ENCODE assay signal across 20 cellular contexts in the genomic region with DNA sequence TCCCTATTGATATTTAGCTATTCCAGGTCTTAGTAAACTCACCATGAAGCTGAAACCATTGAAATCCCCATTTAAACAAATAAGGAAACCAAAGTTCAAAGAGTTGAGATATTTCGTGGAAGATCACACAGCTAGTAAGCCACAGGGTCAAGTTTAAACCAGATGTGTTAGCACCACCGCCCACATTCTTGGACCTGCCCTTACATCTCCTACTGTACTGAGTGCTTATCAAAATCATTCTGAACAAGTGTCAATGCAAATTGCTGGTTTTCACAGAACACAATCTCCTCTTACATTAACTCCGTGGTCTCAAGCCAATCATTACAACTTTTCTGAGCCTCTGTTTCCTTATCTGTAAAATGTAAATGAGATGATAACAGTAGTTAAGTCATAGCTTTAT.
DNase-seq lines count a peak whose midpoint lies in the region; FAIRE-seq and TF ChIP-seq lines count a peak whose summit lies in the region.
"Had no signal": no experiment of that assay in that cellular context is flagged by ENCODE, and none has a peak within 500 bp of the region (broad histone marks: within the 10 kb centered on the region; RNA-seq: fewer than 3 reads in every experiment).

No MANE protein-coding gene starts in this region.

- H2BK5ac ChIP-seq in mesendoderm (ENCODE audit: low read length) = no peak overlapping the region

- H2BK120ac ChIP-seq in mesendoderm (ENCODE audit: low read depth, low read length) = no peak overlapping the region

- no peak overlapping the region for H4K5ac ChIP-seq in mesendoderm (ENCODE audit: low read length)

- H3K79me2 ChIP-seq in mesendoderm (ENCODE audit: control insufficient read depth, insufficient read depth, low read length) = no peaks in the 10 kb centered on the region

- no CpG with 5 or more reads among the region's 3 CpGs for WGBS in mesendoderm (ENCODE audit: extremely low coverage, insufficient coverage, low lambda C conversion rate)

- no peak overlapping the region for H3K56ac ChIP-seq in mesendoderm (ENCODE audit: low read length)

- peaks cover 6% of the 10 kb centered on the region for H3K4me1 ChIP-seq in mesendoderm (ENCODE audit: control insufficient read depth, low read depth, low read length)

- no peaks in the 10 kb centered on the region for H3K27me3 ChIP-seq in bronchial epithelial cell (ENCODE audit: control insufficient read depth, insufficient read depth, low read length)
- H3K27me3 ChIP-seq in mesendoderm (ENCODE audit: insufficient read depth, low read length, poor library complexity) = no peaks in the 10 kb centered on the region
- H3K27me3 ChIP-seq: BLaER1 treated with 17β-estradiol and CSF1 and Interleukin-3, amounts not matched to agents 10 nM and 100 nM had no signal

- peak in 2 of 3 experiments; percentile 27 to 75 for DNase-seq in NCI-H1417 (lab: John Stamatoyannopoulos, UW)
- no peak for DNase-seq in NCI-H1417 treated with DMSO at 0.1 percent for 48 hours (lab: John Stamatoyannopoulos, UW)
- peak; percentile 5 for DNase-seq in OCI-M1 (lab: John Stamatoyannopoulos, UW)
- peak; percentile 62 for DNase-seq in bronchial epithelial cell (ENCODE audit: low read depth)
- peak; percentile 88 for DNase-seq in mesendoderm
- no peak for DNase-seq in iPS-NIHi7 (ENCODE audit: extremely low spot score)
- no peak for DNase-seq in SK-N-DZ (ENCODE audit: low spot score)
- no peak for DNase-seq in NCI-H1105 (lab: John Stamatoyannopoulos, UW)
- DNase-seq: ACHN; CD8-positive, alpha-beta T cell; DMS153; NCI-H1105 treated with DMSO at 0.1 percent for 48 hours; NCI-H187 treated with DMSO at 0.1 percent for 48 hours; NCI-H82; Right ventricle myocardium superior had no signal

- FAIRE-seq in bronchial epithelial cell (lab: Jason Lieb, UNC) = no peak
- FAIRE-seq: GM18507, H1, K562 had no signal

- H3K23ac ChIP-seq in mesendoderm (ENCODE audit: low read length) = no peak overlapping the region

- TF ChIP-seq CTCF in bronchial epithelial cell (IDR thresholded peaks at IDR 0.05; ENCODE audit: insufficient read depth, low read length, severe bottlenecking) = no peak

- no peak overlapping the region for H3K18ac ChIP-seq in mesendoderm (ENCODE audit: low read length)

- no peak overlapping the region for H3K4ac ChIP-seq in mesendoderm (ENCODE audit: low read depth, low read length)

- H3K27ac ChIP-seq in mesendoderm (ENCODE audit: low read depth, low read length) = no peak overlapping the region
- H3K27ac ChIP-seq: 22Rv1; BLaER1 treated with 17β-estradiol and CSF1 and Interleukin-3, amounts not matched to agents 10 nM and 100 nM had no signal

- no peak overlapping the region for H2AK5ac ChIP-seq in mesendoderm (ENCODE audit: low read length)

- no peak overlapping the region for H3K4me3 ChIP-seq in bronchial epithelial cell (ENCODE audit: low read depth, low read length)
- no peak overlapping the region for H3K4me3 ChIP-seq in mesendoderm (ENCODE audit: low read length)
- H3K4me3 ChIP-seq: BLaER1 treated with 17β-estradiol and CSF1 and Interleukin-3, amounts not matched to agents 10 nM and 100 nM; K562 had no signal

- no peak overlapping the region for H4K8ac ChIP-seq in mesendoderm (ENCODE audit: low read depth, low read length)

- H3K36me3 ChIP-seq in bronchial epithelial cell (ENCODE audit: control insufficient read depth, insufficient read depth, low read length) = no peaks in the 10 kb centered on the region
- no peaks in the 10 kb centered on the region for H3K36me3 ChIP-seq in mesendoderm (ENCODE audit: control insufficient read depth, insufficient read depth, low read length)
- H3K36me3 ChIP-seq: BLaER1 treated with 17β-estradiol and CSF1 and Interleukin-3, amounts not matched to agents 10 nM and 100 nM had no signal

- no peak overlapping the region for H2BK15ac ChIP-seq in mesendoderm (replicated peaks; ENCODE audit: low read depth)

- no peak overlapping the region for H3K4me2 ChIP-seq in mesendoderm (ENCODE audit: low read length)
- H3K4me2 ChIP-seq: BLaER1 treated with 17β-estradiol and CSF1 and Interleukin-3, amounts not matched to agents 10 nM and 100 nM had no signal

- H3K9ac ChIP-seq in mesendoderm (ENCODE audit: low read length) = no peak overlapping the region
- H3K9ac ChIP-seq: BLaER1 treated with 17β-estradiol and CSF1 and Interleukin-3, amounts not matched to agents 10 nM and 100 nM had no signal

- no peaks in the 10 kb centered on the region for H3K79me1 ChIP-seq in mesendoderm (ENCODE audit: low read length)

Comparison
In these comparisons a context has a peak if more than half of its experiments do, and no peak if none do; other contexts are left out.
1. DNase-seq: peak in NCI-H1417 (2 of 3), OCI-M1 (single experiment), bronchial epithelial cell (single experiment) and mesendoderm (single experiment); none in NCI-H1417 treated with DMSO at 0.1 percent for 48 hours (single experiment), iPS-NIHi7 (single experiment), SK-N-DZ (single experiment) and NCI-H1105 (single experiment).